Comparison of ENCODE assay signal across 20 cellular contexts in the genomic region with DNA sequence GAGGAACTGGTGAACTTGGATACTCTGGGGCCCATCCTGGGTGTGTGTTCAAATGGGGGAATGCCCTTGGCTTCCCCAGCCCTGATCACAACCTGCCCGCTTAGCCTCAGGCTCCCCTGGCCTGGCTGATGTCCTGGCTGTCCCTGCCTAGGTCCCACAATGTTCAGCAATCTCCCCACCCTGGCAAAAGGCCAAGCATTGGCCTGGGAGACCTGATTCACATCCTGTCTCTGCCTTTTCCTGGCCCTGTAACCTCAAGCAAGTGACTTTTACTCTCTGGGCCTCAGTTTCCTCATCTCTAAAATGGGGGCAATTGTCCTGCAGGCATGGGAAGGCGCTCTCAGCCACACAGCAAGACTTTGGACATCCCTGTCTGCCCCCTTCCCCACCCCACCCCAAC. TPM values are rescaled to one million over a fixed set of nuclear protein-coding genes. Genes with fewer than 3 reads are reported as not detected.
A peak's percentile ranks its signal among the peaks of the same experiment; 100 is the strongest.
DNase-seq lines count a peak whose midpoint lies in the region; ATAC-seq and TF ChIP-seq lines count a peak whose summit lies in the region.
"Had no signal": no experiment of that assay in that cellular context is flagged by ENCODE, and none has a peak within 500 bp of the region (broad histone marks: within the 10 kb centered on the region; RNA-seq: fewer than 3 reads in every experiment).

No MANE protein-coding gene starts in this region.

- ATAC-seq in activated naive CD8-positive, alpha-beta T cell treated with anti-CD3 and anti-CD28 coated beads, Interleukin-2, amount 50 U/mL, for 24 hours: peak; percentile 29
- ATAC-seq in GM19324 (IDR thresholded peaks at IDR 0.05; ENCODE audit: low FRiP score, unreplicated experiment) (no peak), HG03457 (IDR thresholded peaks at IDR 0.05; ENCODE audit: unreplicated experiment) (no peak)
- ATAC-seq: activated T-cell treated with anti-CD3 and anti-CD28 coated beads, Interleukin-2, amount 50 U/mL, for 4 hours; CD8-positive, alpha-beta T cell; stimulated activated naive CD8-positive, alpha-beta T cell treated with anti-CD3 and anti-CD28 coated beads, Interleukin-15, Interleukin-2, amounts not matched to agents 100 U/mL and 50 U/mL, for 24 hours had no signal

- no peak overlapping the region for H3K27ac Mint-ChIP-seq in activated naive CD8-positive, alpha-beta T cell treated with anti-CD3 and anti-CD28 coated beads, Interleukin-2, amount 50 U/mL, for 24 hours
- H3K27ac Mint-ChIP-seq in activated naive CD8-positive, alpha-beta T cell treated with anti-CD3 and anti-CD28 coated beads for 36 hours: no peak overlapping the region
- H3K27ac Mint-ChIP-seq: activated CD4-positive, alpha-beta memory T cell treated with anti-CD3 and anti-CD28 coated beads for 36 hours; CD8-positive, alpha-beta T cell; type B pancreatic cell had no signal

- no peak for DNase-seq in activated naive CD8-positive, alpha-beta T cell treated with anti-CD3 and anti-CD28 coated beads, Interleukin-2, amount 50 U/mL, for 24 hours
- DNase-seq in activated naive CD8-positive, alpha-beta T cell treated with anti-CD3 and anti-CD28 coated beads for 36 hours: no peak
- DNase-seq in RWPE1 (ENCODE audit: low spot score) (no peak), fibroblast of mammary gland (ENCODE audit: low read depth) (peak; percentile 24), T-helper 9 cell (no peak)
- DNase-seq: ACHN; activated CD4-positive, alpha-beta memory T cell treated with anti-CD3 and anti-CD28 coated beads for 36 hours; activated T-cell treated with anti-CD3 and anti-CD28 coated beads, Interleukin-2, amount 50 U/mL, for 4 hours; CD8-positive, alpha-beta T cell; kidney glomerular epithelial cell; mucosa of descending colon; NCI-H2081; NCI-H510A; stimulated activated CD4-positive, alpha-beta T cell treated with anti-CD3 and anti-CD28 coated beads, Interleukin-15, amount 100 ng/mL, for 24 hours; stimulated activated naive CD8-positive, alpha-beta T cell treated with anti-CD3 and anti-CD28 coated beads, Interleukin-15, Interleukin-2, amounts not matched to agents 100 U/mL and 50 U/mL, for 24 hours had no signal

- H3K4me3 ChIP-seq in fibroblast of mammary gland (ENCODE audit: control insufficient read depth, low read depth, low read length): no peak overlapping the region
- H3K4me3 ChIP-seq: hepatocyte, mucosa of descending colon had no signal

- TF ChIP-seq CTCF in RWPE1 (conservative IDR thresholded peaks at IDR 0.05; ENCODE audit: low read depth) (no peak), fibroblast of mammary gland (conservative IDR thresholded peaks at IDR 0.05; ENCODE audit: control insufficient read depth, insufficient read depth, low read depth, low read length) (no peak)

- POLR2A ChIA-PET in RWPE1 (lab: Yijun Ruan, JAX; ENCODE audit: low non-redundant PET): no interaction called here

- no peaks in the 10 kb centered on the region for H3K9me3 Mint-ChIP-seq in activated naive CD8-positive, alpha-beta T cell treated with anti-CD3 and anti-CD28 coated beads, Interleukin-2, amount 50 U/mL, for 24 hours
- H3K9me3 Mint-ChIP-seq in activated naive CD8-positive, alpha-beta T cell treated with anti-CD3 and anti-CD28 coated beads for 36 hours: no peaks in the 10 kb centered on the region
- H3K9me3 Mint-ChIP-seq: activated CD4-positive, alpha-beta memory T cell treated with anti-CD3 and anti-CD28 coated beads for 36 hours; activated T-cell treated with anti-CD3 and anti-CD28 coated beads, Interleukin-2, amount 50 U/mL, for 4 hours; CD8-positive, alpha-beta T cell; type B pancreatic cell had no signal

- peaks cover 11% of the 10 kb centered on the region for H3K4me1 Mint-ChIP-seq in activated naive CD8-positive, alpha-beta T cell treated with anti-CD3 and anti-CD28 coated beads, Interleukin-2, amount 50 U/mL, for 24 hours
- H3K4me1 Mint-ChIP-seq in activated naive CD8-positive, alpha-beta T cell treated with anti-CD3 and anti-CD28 coated beads for 36 hours: peaks cover 8% of the 10 kb centered on the region

- no peak overlapping the region for H3K4me3 Mint-ChIP-seq in activated naive CD8-positive, alpha-beta T cell treated with anti-CD3 and anti-CD28 coated beads, Interleukin-2, amount 50 U/mL, for 24 hours
- no peak overlapping the region for H3K4me3 Mint-ChIP-seq in activated naive CD8-positive, alpha-beta T cell treated with anti-CD3 and anti-CD28 coated beads for 36 hours
- H3K4me3 Mint-ChIP-seq: activated CD4-positive, alpha-beta memory T cell treated with anti-CD3 and anti-CD28 coated beads for 36 hours; activated T-cell treated with anti-CD3 and anti-CD28 coated beads, Interleukin-2, amount 50 U/mL, for 4 hours; CD8-positive, alpha-beta T cell; type B pancreatic cell had no signal

- H3K27ac ChIP-seq in RWPE1 (peak overlapping the region; percentile 14), temporal lobe (ENCODE audit: low read depth, low read length) (peak overlapping the region; percentile 76)
- H3K27ac ChIP-seq: hepatocyte had no signal

- CTCF ChIA-PET in RWPE1 (lab: Yijun Ruan, JAX): interaction anchor here (0.6 to 1.1 kb wide), 2 partner anchors 13 to 493 kb away, joined by 3 to 4 read pairs; no protein-coding TSS in a partner anchor

- H3K36me3 Mint-ChIP-seq in activated naive CD8-positive, alpha-beta T cell treated with anti-CD3 and anti-CD28 coated beads, Interleukin-2, amount 50 U/mL, for 24 hours (ENCODE audit: low read depth): no peaks in the 10 kb centered on the region
- H3K36me3 Mint-ChIP-seq in activated naive CD8-positive, alpha-beta T cell treated with anti-CD3 and anti-CD28 coated beads for 36 hours: no peaks in the 10 kb centered on the region
- H3K36me3 Mint-ChIP-seq: activated CD4-positive, alpha-beta memory T cell treated with anti-CD3 and anti-CD28 coated beads for 36 hours; CD8-positive, alpha-beta T cell; type B pancreatic cell had no signal

- H3K27me3 Mint-ChIP-seq in activated naive CD8-positive, alpha-beta T cell treated with anti-CD3 and anti-CD28 coated beads, Interleukin-2, amount 50 U/mL, for 24 hours: no peaks in the 10 kb centered on the region
- H3K27me3 Mint-ChIP-seq in activated naive CD8-positive, alpha-beta T cell treated with anti-CD3 and anti-CD28 coated beads for 36 hours: no peaks in the 10 kb centered on the region
- H3K27me3 Mint-ChIP-seq: activated CD4-positive, alpha-beta memory T cell treated with anti-CD3 and anti-CD28 coated beads for 36 hours; type B pancreatic cell had no signal

RNA-seq across cellular contexts. Expression of gene CPNE2, which starts 14.4 kb away (rescaled TPM):
- total RNA-seq in activated naive CD8-positive, alpha-beta T cell treated with anti-CD3 and anti-CD28 coated beads for 36 hours: 10 to 100 TPM; 10.4 TPM
- 42.5 TPM for total RNA-seq in temporal lobe
